19 cellular contexts compared by ENCODE assay signal in genomic region chr11:34146866-34147265, GRCh38.
"Had no signal": no experiment of that assay in that cellular context is flagged by ENCODE, and none has a peak within 500 bp of the region (broad histone marks: within the 10 kb centered on the region; RNA-seq: fewer than 3 reads in every experiment).

No MANE protein-coding gene starts in this region.

- ATAC-seq: activated CD8-positive, alpha-beta T cell treated with anti-CD3 and anti-CD28 coated beads, Interleukin-2, amount 10 ng/mL, durations not matched to agents 7 days and 5 days; activated T-cell treated with anti-CD3 and anti-CD28 coated beads, Interleukin-2, amount 50 U/mL, for 4 hours; effector memory CD8-positive, alpha-beta T cell; left cardiac atrium; WTC11 had no signal

- H3K27ac Mint-ChIP-seq: activated CD8-positive, alpha-beta T cell treated with anti-CD3 and anti-CD28 coated beads, Interleukin-2, amount 10 ng/mL, durations not matched to agents 7 days and 5 days; activated naive CD8-positive, alpha-beta T cell treated with anti-CD3 and anti-CD28 coated beads for 36 hours; mesothelial cell of epicardium; nephron; T-helper 2 cell treated with Interferon-gamma antibody and Interleukin-4, amounts not matched to agents 5 μg/mL and 100 μg/mL, for 36 hours; WTC11 had no signal

- H3K4me1 ChIP-seq: thyroid gland had no signal

- DNase-seq: activated CD4-positive, alpha-beta T cell treated with anti-CD3 and anti-CD28 coated beads for 48 hours; activated CD8-positive, alpha-beta T cell treated with anti-CD3 and anti-CD28 coated beads, Interleukin-2, amount 10 ng/mL, durations not matched to agents 7 days and 5 days; activated gamma-delta T cell treated with Interleukin-2 at 50 U/mL for 16 hours; activated naive CD8-positive, alpha-beta T cell treated with anti-CD3 and anti-CD28 coated beads for 36 hours; activated T-cell treated with anti-CD3 and anti-CD28 coated beads, Interleukin-2, amount 50 U/mL, for 4 hours; amniotic stem cell; effector memory CD8-positive, alpha-beta T cell; left cardiac atrium; nucleus accumbens; retina; stimulated activated naive CD4-positive, alpha-beta T cell treated with Interleukin-2 at 50 U/mL for 16 hours; thyroid gland had no signal

- H3K4me1 Mint-ChIP-seq: activated naive CD8-positive, alpha-beta T cell treated with anti-CD3 and anti-CD28 coated beads for 36 hours; WTC11 had no signal

- H3K4me3 Mint-ChIP-seq: activated CD8-positive, alpha-beta T cell treated with anti-CD3 and anti-CD28 coated beads, Interleukin-2, amount 10 ng/mL, durations not matched to agents 7 days and 5 days; activated naive CD8-positive, alpha-beta T cell treated with anti-CD3 and anti-CD28 coated beads for 36 hours; activated T-cell treated with anti-CD3 and anti-CD28 coated beads, Interleukin-2, amount 50 U/mL, for 4 hours; effector memory CD8-positive, alpha-beta T cell; mesothelial cell of epicardium; nephron; T-helper 2 cell treated with Interferon-gamma antibody and Interleukin-4, amounts not matched to agents 5 μg/mL and 100 μg/mL, for 36 hours; WTC11 had no signal

- H3K27ac ChIP-seq: cardiac muscle cell, thyroid gland had no signal

- H3K4me3 ChIP-seq: cardiac muscle cell, lung, thyroid gland had no signal

- FAIRE-seq: TTC549 had no signal

- H3K27me3 Mint-ChIP-seq: activated naive CD8-positive, alpha-beta T cell treated with anti-CD3 and anti-CD28 coated beads for 36 hours; effector memory CD8-positive, alpha-beta T cell had no signal

- H3K9me3 Mint-ChIP-seq: activated naive CD8-positive, alpha-beta T cell treated with anti-CD3 and anti-CD28 coated beads for 36 hours; activated T-cell treated with anti-CD3 and anti-CD28 coated beads, Interleukin-2, amount 50 U/mL, for 4 hours; effector memory CD8-positive, alpha-beta T cell; mesothelial cell of epicardium; nephron; T-helper 2 cell treated with Interferon-gamma antibody and Interleukin-4, amounts not matched to agents 5 μg/mL and 100 μg/mL, for 36 hours; WTC11 had no signal

- H3K27me3 ChIP-seq: cardiac muscle cell, thyroid gland had no signal
